ENCODE assay signal across 1 cellular context in the genomic region with DNA sequence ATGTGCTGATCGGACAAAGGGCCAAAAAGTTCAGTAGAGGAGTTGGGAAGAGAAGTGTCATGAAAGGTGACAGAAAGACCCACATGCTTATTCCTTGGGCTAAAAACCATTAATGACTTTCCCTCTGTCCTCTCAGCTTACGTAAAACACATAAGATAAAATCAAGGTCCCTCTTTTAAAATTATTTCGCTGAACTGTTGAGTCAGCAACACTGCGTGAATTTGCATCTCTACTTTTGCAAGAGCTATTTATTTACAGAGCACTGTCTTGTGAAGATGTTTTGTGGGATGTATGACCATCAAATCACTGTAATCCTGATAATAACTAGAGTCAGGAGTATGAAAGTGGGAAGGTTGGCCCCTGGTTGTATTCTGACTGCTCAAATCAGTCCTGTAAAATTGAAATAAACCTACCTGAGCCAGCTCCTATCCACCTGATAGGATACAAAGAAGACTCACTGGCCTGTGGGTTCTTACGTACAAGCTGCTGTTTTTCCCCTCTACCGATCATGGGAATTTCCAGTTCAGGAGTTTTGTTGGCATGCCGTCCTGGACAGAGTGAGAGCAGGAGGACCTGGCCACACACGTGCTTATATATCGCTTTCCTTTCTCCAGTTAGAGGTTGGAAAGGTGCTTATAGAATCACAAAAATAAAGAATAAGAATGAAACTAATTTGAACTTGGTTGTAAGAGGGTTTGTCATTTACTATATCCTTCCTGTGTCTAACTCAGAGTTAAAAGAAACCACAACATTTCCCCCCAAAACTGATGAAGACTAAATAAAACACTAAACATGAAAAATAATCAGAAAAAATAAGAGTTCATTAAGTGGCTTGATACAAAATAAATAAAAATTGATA.
A peak's percentile ranks its signal among the peaks of the same experiment; 100 is the strongest.
TF ChIP-seq lines count a peak whose summit lies in the region.

No MANE protein-coding gene starts in this region.

TF ChIP-seq in A549, 52 proteins besides CTCF, POLR2A, EP300 and RAD21:
- peak; percentile 69 for TF ChIP-seq MAFK (IDR thresholded peaks at IDR 0.05; ENCODE audit: partially characterized antibody)
- no peak for TF ChIP-seq CBX2 (IDR thresholded peaks at IDR 0.05; ENCODE audit: borderline replicate concordance, low read depth)
